ENCODE assay signal across 10 cellular contexts in the genomic region with DNA sequence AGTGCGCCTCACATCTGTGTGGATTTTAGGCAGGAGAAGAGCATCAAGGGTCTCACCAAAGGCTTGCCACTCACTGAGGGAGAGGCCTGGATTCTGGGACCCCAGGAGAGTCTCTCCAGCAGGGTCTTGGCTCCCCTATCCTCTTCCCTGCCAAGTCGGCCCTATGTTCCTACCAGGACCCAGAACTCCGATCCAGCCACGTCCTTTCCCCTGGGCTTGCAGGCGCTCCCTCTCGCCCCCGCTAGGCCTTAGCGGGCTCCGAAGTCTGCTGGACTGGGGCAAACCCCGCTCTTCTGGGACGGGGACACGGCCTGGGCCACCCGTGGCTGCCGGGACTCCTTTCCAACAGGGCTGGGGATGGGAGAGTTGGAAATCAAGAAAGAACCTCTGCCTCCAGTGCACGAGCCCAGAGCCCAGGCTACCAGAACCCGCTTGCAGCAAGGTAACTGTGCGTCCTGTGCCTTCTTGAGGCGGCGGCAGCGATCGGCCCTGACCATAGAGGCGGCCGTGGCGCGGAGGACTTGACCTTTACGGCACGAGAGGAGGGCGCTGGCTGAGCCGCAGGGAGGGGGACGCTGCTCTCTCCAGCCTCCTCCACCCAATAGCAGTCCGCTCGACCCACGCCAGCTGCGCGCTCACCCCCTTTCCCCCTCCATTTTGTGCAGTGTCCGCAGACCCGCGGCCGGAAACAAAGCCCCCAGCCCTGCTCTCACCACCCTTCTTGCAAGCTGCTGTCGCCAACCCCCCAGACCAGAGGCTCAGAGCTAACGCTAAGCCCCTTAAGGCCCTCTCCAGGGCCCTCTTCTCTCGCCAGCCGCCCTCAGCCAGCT. TPM values are rescaled to one million over a fixed set of nuclear protein-coding genes. Genes with fewer than 3 reads are reported as not detected.
DNase-seq lines count a peak whose midpoint lies in the region; ATAC-seq and TF ChIP-seq lines count a peak whose summit lies in the region.
"Had no signal": no experiment of that assay in that cellular context is flagged by ENCODE, and none has a peak within 500 bp of the region (broad histone marks: within the 10 kb centered on the region; RNA-seq: fewer than 3 reads in every experiment).

No MANE protein-coding gene starts in this region.

- peaks cover 93% of the 10 kb centered on the region for H3K27me3 Mint-ChIP-seq in stimulated activated naive CD8-positive, alpha-beta T cell treated with anti-CD3 and anti-CD28 coated beads, Interleukin-15, Interleukin-2, amounts not matched to agents 100 ng/mL and 50 ng/mL, for 24 hours
- peaks cover 49% of the 10 kb centered on the region for H3K27me3 Mint-ChIP-seq in endothelial cell (ENCODE audit: unreplicated experiment)

- peak overlapping the region; percentile 54 for H3K27ac ChIP-seq in neutrophil

- peak overlapping the region; percentile 43 to 68 for H3K4me3 ChIP-seq in neutrophil (ENCODE audit: low read depth in 1 of 2, low read length in 1 of 2)

- H3K4me1 Mint-ChIP-seq in stimulated activated naive CD8-positive, alpha-beta T cell treated with anti-CD3 and anti-CD28 coated beads, Interleukin-15, Interleukin-2, amounts not matched to agents 100 ng/mL and 50 ng/mL, for 24 hours (ENCODE audit: low read depth) = peaks cover 32% of the 10 kb centered on the region
- peaks cover 29% of the 10 kb centered on the region for H3K4me1 Mint-ChIP-seq in endothelial cell (ENCODE audit: unreplicated experiment)

- H3K4me1 ChIP-seq in neutrophil (ENCODE audit: control insufficient read depth in 1 of 2, insufficient read depth in 1 of 2, low read depth in 1 of 2, low read length in 1 of 2) = peaks cover 35 to 42% of the 10 kb centered on the region in 2 experiments

- no peak for DNase-seq in stimulated activated naive CD8-positive, alpha-beta T cell treated with anti-CD3 and anti-CD28 coated beads, Interleukin-15, Interleukin-2, amounts not matched to agents 100 U/mL and 50 U/mL, for 24 hours
- no peak for DNase-seq in endothelial cell (ENCODE audit: low spot score)
- DNase-seq in NCI-H345 treated with DMSO at 0.1 percent for 48 hours (lab: John Stamatoyannopoulos, UW; ENCODE audit: unreplicated experiment) = no peak
- DNase-seq in NCI-H524 (lab: John Stamatoyannopoulos, UW) = no peak
- DNase-seq: NCI-H2227 treated with DMSO at 0.1 percent for 48 hours had no signal

- no peak overlapping the region for H3K27ac Mint-ChIP-seq in stimulated activated naive CD8-positive, alpha-beta T cell treated with anti-CD3 and anti-CD28 coated beads, Interleukin-15, Interleukin-2, amounts not matched to agents 100 ng/mL and 50 ng/mL, for 24 hours
- H3K27ac Mint-ChIP-seq in endothelial cell (ENCODE audit: unreplicated experiment) = no peak overlapping the region

- no peaks in the 10 kb centered on the region for H3K9me3 ChIP-seq in neutrophil

- no peaks in the 10 kb centered on the region for H3K36me3 ChIP-seq in neutrophil

- TF ChIP-seq CTCF in endothelial cell (IDR thresholded peaks at IDR 0.05; ENCODE audit: unreplicated experiment) = no peak
- no peak for TF ChIP-seq CTCF in neutrophil (IDR thresholded peaks at IDR 0.05)

- peaks cover 100% of the 10 kb centered on the region for H3K27me3 ChIP-seq in neutrophil

- no peaks in the 10 kb centered on the region for H3K9me3 Mint-ChIP-seq in stimulated activated naive CD8-positive, alpha-beta T cell treated with anti-CD3 and anti-CD28 coated beads, Interleukin-15, Interleukin-2, amounts not matched to agents 100 ng/mL and 50 ng/mL, for 24 hours
- no peaks in the 10 kb centered on the region for H3K9me3 Mint-ChIP-seq in endothelial cell (ENCODE audit: unreplicated experiment)

- peak overlapping the region; percentile 63 for H3K4me3 Mint-ChIP-seq in stimulated activated naive CD8-positive, alpha-beta T cell treated with anti-CD3 and anti-CD28 coated beads, Interleukin-15, Interleukin-2, amounts not matched to agents 100 ng/mL and 50 ng/mL, for 24 hours
- H3K4me3 Mint-ChIP-seq in endothelial cell (ENCODE audit: unreplicated experiment) = peak overlapping the region; percentile 65

- ATAC-seq in stimulated activated naive CD8-positive, alpha-beta T cell treated with anti-CD3 and anti-CD28 coated beads, Interleukin-15, Interleukin-2, amounts not matched to agents 100 U/mL and 50 U/mL, for 24 hours = no peak
- ATAC-seq in GM21619 (IDR thresholded peaks at IDR 0.05; ENCODE audit: unreplicated experiment) (no peak), HG03571 (IDR thresholded peaks at IDR 0.05; ENCODE audit: unreplicated experiment) (no peak)

- H3K36me3 Mint-ChIP-seq in stimulated activated naive CD8-positive, alpha-beta T cell treated with anti-CD3 and anti-CD28 coated beads, Interleukin-15, Interleukin-2, amounts not matched to agents 100 ng/mL and 50 ng/mL, for 24 hours (ENCODE audit: low read depth) = no peaks in the 10 kb centered on the region
- H3K36me3 Mint-ChIP-seq in endothelial cell (ENCODE audit: low read depth, unreplicated experiment) = peaks cover 6% of the 10 kb centered on the region

RNA-seq across cellular contexts. Expression of a gene that starts 6.9 kb away (rescaled TPM):
- total RNA-seq in endothelial cell (ENCODE audit: unreplicated experiment) = not detected

RNA-seq across cellular contexts. Expression of a gene that starts 8.0 kb away (rescaled TPM):
- total RNA-seq in endothelial cell (ENCODE audit: unreplicated experiment) = not detected
- total RNA-seq: dermis microvascular lymphatic vessel endothelial cell had no signal

RNA-seq across cellular contexts. Expression of a gene that starts 17.8 kb away (rescaled TPM):
- not detected for total RNA-seq in endothelial cell (ENCODE audit: unreplicated experiment)

RNA-seq across cellular contexts. Expression of a gene that starts 26.6 kb away (rescaled TPM):
- 0.80 TPM for total RNA-seq in endothelial cell (ENCODE audit: unreplicated experiment)

RNA-seq across cellular contexts. Expression of a gene that starts 35.5 kb away (rescaled TPM):
- not detected for total RNA-seq in endothelial cell (ENCODE audit: unreplicated experiment)
